In genomic region chr17:5234645-5235576, GRCh38 we compare ENCODE assay signal across 8 cellular contexts. TPM values are rescaled to one million over a fixed set of nuclear protein-coding genes. Genes with fewer than 3 reads are reported as not detected.
DNase-seq lines count a peak whose midpoint lies in the region; ATAC-seq and TF ChIP-seq lines count a peak whose summit lies in the region.

SCIMP (minus strand) TSS chr17:5234860; CDS start chr17:5234755, 105 bp downstream.

- H3K4me3 ChIP-seq in mucosa of rectum (ENCODE audit: low read length in 2 of 2): peak within 1 kb of the TSS in 1 of 2 donors; percentile 59
- H3K4me3 ChIP-seq in prostate gland: no peak within 1 kb of the TSS

- DNase-seq in RPMI8226 (peak; percentile 20), ecto neural progenitor cell (ENCODE audit: low spot score) (no peak), SK-N-DZ (ENCODE audit: low spot score) (no peak), prostate gland (ENCODE audit: low spot score) (no peak), activated gamma-delta T cell (lab: John Stamatoyannopoulos, UW) (no peak)

- WGBS in prostate gland: 86% methylated on average over 19 of the region's 19 CpGs

- ATAC-seq in GM18498 (IDR thresholded peaks at IDR 0.05; ENCODE audit: unreplicated experiment) (peak; percentile 70), GM21723 (IDR thresholded peaks at IDR 0.05; ENCODE audit: unreplicated experiment) (peak; percentile 62)

- H3K27me3 ChIP-seq in mucosa of rectum (ENCODE audit: control insufficient read depth in 2 of 2, insufficient read depth in 2 of 2, low read length in 2 of 2) (no peaks in the 10 kb centered on the region), prostate gland (replicated peaks; ENCODE audit: insufficient read depth) (no peaks in the 10 kb centered on the region)

- H3K4me1 ChIP-seq in mucosa of rectum (ENCODE audit: control insufficient read depth in 2 of 2, insufficient read depth in 2 of 2, low read length in 2 of 2) (peaks cover 2 to 9% of the 10 kb centered on the region in 2 donors), prostate gland (replicated peaks) (no peaks in the 10 kb centered on the region)

- H3K9me3 ChIP-seq in mucosa of rectum (ENCODE audit: control insufficient read depth in 2 of 2, low read length in 2 of 2): no peaks in the 10 kb centered on the region
- no peaks in the 10 kb centered on the region for H3K9me3 ChIP-seq in prostate gland

- intact Hi-C loops in prostate gland (cut with DNase I): no loop called here

- H3K36me3 ChIP-seq in mucosa of rectum (ENCODE audit: control insufficient read depth in 2 of 2, insufficient read depth in 2 of 2, low read length in 2 of 2) (peaks cover 0 to 5% of the 10 kb centered on the region in 2 donors), prostate gland (no peaks in the 10 kb centered on the region)

- H3K27ac ChIP-seq in mucosa of rectum (ENCODE audit: low read depth in 2 of 2, low read length in 2 of 2) (peak within 1 kb of the TSS; percentile 32 to 46), prostate gland (no peak within 1 kb of the TSS)

- no peak within 1 kb of the TSS for H3K9ac ChIP-seq in mucosa of rectum (ENCODE audit: low read depth in 1 of 2, low read length in 2 of 2)

- no peak for TF ChIP-seq POLR2A in prostate gland (IDR thresholded peaks at IDR 0.05)

- TF ChIP-seq CTCF in prostate gland (IDR thresholded peaks at IDR 0.05): no peak

RNA-seq across cellular contexts. Expression of gene SCIMP, which starts in this region (rescaled TPM):
- not detected in 2 replicates for polyA plus RNA-seq in SK-N-DZ (2014; cell fraction: cytosol; rRNA removed)
- polyA plus RNA-seq in SK-N-DZ (2014; cell fraction: nucleus; rRNA removed): not detected in 2 replicates
- 1 to 10 TPM in 1 of 2 donors, under 1 TPM in 1; 0.68 to 2.3 TPM for total RNA-seq in prostate gland

Comparison
In these comparisons a context has a peak if more than half of its experiments do, and no peak if none do; other contexts are left out.
1. H3K27ac ChIP-seq: peak in mucosa of rectum (2 of 2); none in prostate gland (0 of 2).